Comparison of ENCODE assay signal across 8 cellular contexts in the genomic region with DNA sequence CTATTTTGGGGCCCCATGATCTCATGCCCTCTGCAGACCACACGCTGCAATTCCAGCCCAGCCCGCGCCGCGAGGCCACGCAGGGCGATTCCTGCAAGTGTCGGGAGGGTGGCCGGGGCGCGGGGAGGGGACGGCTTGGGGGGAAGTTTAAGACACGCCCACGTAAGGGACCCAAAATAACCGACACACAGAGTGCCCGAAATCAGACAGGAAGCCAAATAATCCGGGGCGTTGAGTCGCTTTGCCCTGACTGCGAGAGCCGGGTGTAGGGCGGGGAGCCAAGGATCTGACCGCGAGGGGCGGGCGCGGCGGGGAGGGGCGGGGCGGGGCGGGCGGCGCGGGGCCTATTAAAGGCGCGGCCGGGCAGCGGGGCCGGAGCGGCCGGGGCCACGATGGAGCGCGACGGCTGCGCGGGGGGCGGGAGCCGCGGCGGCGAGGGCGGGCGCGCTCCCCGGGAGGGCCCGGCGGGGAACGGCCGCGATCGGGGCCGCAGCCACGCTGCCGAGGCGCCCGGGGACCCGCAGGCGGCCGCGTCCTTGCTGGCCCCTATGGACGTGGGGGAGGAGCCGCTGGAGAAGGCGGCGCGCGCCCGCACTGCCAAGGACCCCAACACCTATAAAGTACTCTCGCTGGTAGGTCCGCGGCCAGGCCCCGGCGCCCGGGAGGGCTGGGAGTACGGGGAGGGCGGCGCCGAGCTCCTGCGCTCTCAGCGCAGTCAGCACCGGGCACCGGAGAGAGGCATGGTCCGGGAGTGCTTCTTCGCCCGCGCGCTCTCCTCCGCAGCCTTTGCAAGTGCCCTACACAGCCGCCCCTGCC. TPM values are rescaled to one million over a fixed set of nuclear protein-coding genes. Genes with fewer than 3 reads are reported as not detected.
DNase-seq lines count a peak whose midpoint lies in the region; ATAC-seq and TF ChIP-seq lines count a peak whose summit lies in the region.

ENPP1 (plus strand) TSS at position 377 of the 816 bp plus-strand sequence; CDS start at position 393, 16 bp downstream.

- DNase-seq in GM19238 (ENCODE audit: insufficient read length, low spot score) (peak; percentile 10), Peyer's patch (peak; percentile 41 to 83 (median 78)), activated T-helper 1 cell treated with Interleukin-2 at 50 U/mL for 16 hours (ENCODE audit: low read depth) (peak; percentile 22), fibroblast of lung (ENCODE audit: low read depth in 2 of 2) (peak; percentile 69 to 74), myocyte (ENCODE audit: low read depth) (peak; percentile 93)
- peak; percentile 55 for DNase-seq in stimulated activated naive CD8-positive, alpha-beta T cell treated with anti-CD3 and anti-CD28 coated beads, Interleukin-15, Interleukin-2, amounts not matched to agents 100 U/mL and 50 U/mL, for 24 hours

- H3K36me3 ChIP-seq in ACC112 (ENCODE audit: insufficient read depth, low read length) (no peaks in the 10 kb centered on the region), Peyer's patch (no peaks in the 10 kb centered on the region), fibroblast of lung (ENCODE audit: control insufficient read depth, insufficient read depth, low read length) (no peaks in the 10 kb centered on the region)

- H3K4me3 ChIP-seq in ACC112 (ENCODE audit: low read depth, low read length) (peak within 1 kb of the TSS; percentile 87), Peyer's patch (peak within 1 kb of the TSS; percentile 47 to 79 (median 53)), fibroblast of lung (replicated peaks in 1 of 4; ENCODE audit: control extremely low read depth in 1 of 4, insufficient read depth in 1 of 4, low read depth in 3 of 4, low read length in 4 of 4) (peak within 1 kb of the TSS; percentile 62 to 79 (median 63))

- H3K9me3 ChIP-seq in Peyer's patch: no peaks in the 10 kb centered on the region
- H3K9me3 ChIP-seq in fibroblast of lung (ENCODE audit: control insufficient read depth, insufficient read depth, low read depth, low read length): no peaks in the 10 kb centered on the region

- peak within 1 kb of the TSS; percentile 62 for H3K9ac ChIP-seq in fibroblast of lung (ENCODE audit: insufficient read depth, low read length)

- TF ChIP-seq CTCF in Peyer's patch (IDR thresholded peaks at IDR 0.05) (peak in 4 of 6 experiments; percentile 6 to 46 (median 39)), fibroblast of lung (conservative IDR thresholded peaks at IDR 0.05 in 1 of 2, IDR thresholded peaks at IDR 0.05 in 1 of 2; ENCODE audit: low read depth in 1 of 2, low read length in 2 of 2) (no peak)

- no peak within 1 kb of the TSS for H3K27ac ChIP-seq in ACC112 (ENCODE audit: low read depth, low read length)
- peak within 1 kb of the TSS in 3 of 4 donors; percentile 3 to 72 (median 24) for H3K27ac ChIP-seq in Peyer's patch
- H3K27ac ChIP-seq in fibroblast of lung (ENCODE audit: insufficient read depth, low read length): no peak within 1 kb of the TSS

- no peaks in the 10 kb centered on the region for H3K79me2 ChIP-seq in ACC112 (ENCODE audit: control insufficient read depth, insufficient read depth, low read length, unreplicated experiment)
- H3K79me2 ChIP-seq in fibroblast of lung (ENCODE audit: control insufficient read depth, insufficient read depth, low read length): peaks cover 5% of the 10 kb centered on the region

- ATAC-seq in HG03457 (IDR thresholded peaks at IDR 0.05; ENCODE audit: unreplicated experiment): peak; percentile 41
- peak; percentile 72 for ATAC-seq in stimulated activated naive CD8-positive, alpha-beta T cell treated with anti-CD3 and anti-CD28 coated beads, Interleukin-15, Interleukin-2, amounts not matched to agents 100 U/mL and 50 U/mL, for 24 hours

- H3K4me2 ChIP-seq in fibroblast of lung (ENCODE audit: extremely low read depth, insufficient read depth, low read length): peak within 1 kb of the TSS; percentile 88

- H3K27me3 ChIP-seq in ACC112 (ENCODE audit: insufficient read depth, low read length) (no peaks in the 10 kb centered on the region), Peyer's patch (no peaks in the 10 kb centered on the region), fibroblast of lung (ENCODE audit: control insufficient read depth, insufficient read depth, low read length) (no peaks in the 10 kb centered on the region)

- TF ChIP-seq POLR2A in Peyer's patch (IDR thresholded peaks at IDR 0.05): peak in 1 of 2 donors; percentile 33

- H3K4me1 ChIP-seq in ACC112 (ENCODE audit: control insufficient read depth, insufficient read depth, low read length, unreplicated experiment) (peaks cover 5% of the 10 kb centered on the region), Peyer's patch (peaks cover 0 to 6% (median 0%) of the 10 kb centered on the region in 4 donors), fibroblast of lung (ENCODE audit: control insufficient read depth, extremely low read depth, insufficient read depth, low read length) (no peaks in the 10 kb centered on the region)

- H2AFZ ChIP-seq in ACC112 (ENCODE audit: low read length, unreplicated experiment) (peak within 1 kb of the TSS; percentile 33), fibroblast of lung (ENCODE audit: low read length) (peak within 1 kb of the TSS; percentile 84)

- H4K20me1 ChIP-seq in fibroblast of lung (ENCODE audit: control insufficient read depth, extremely low read depth, insufficient read depth, low read length): no peaks in the 10 kb centered on the region

RNA-seq across cellular contexts. Expression of gene ENPP1, which starts in this region (rescaled TPM):
- total RNA-seq in Peyer's patch (1 to 10 TPM; 1.7 to 9.4 (median 7.1) TPM), fibroblast of lung (13.1 and 85.4 TPM in 2 replicates), myocyte (8.3 and 10.1 TPM in 2 replicates)
- 48.6 and 51.7 TPM in 2 replicates for polyA plus RNA-seq in fibroblast of lung
- 22.8 and 24.8 TPM in 2 replicates for polyA plus RNA-seq in fibroblast of lung (2012)
- 13.0 and 15.2 TPM in 2 replicates for polyA minus RNA-seq in fibroblast of lung (ENCODE audit: low replicate concordance)
- 11.0 TPM for polyA plus RNA-seq in myocyte (2012)

Comparison
In these comparisons a context has a peak if more than half of its experiments do, and no peak if none do; other contexts are left out.
1. H3K27ac ChIP-seq: peak in Peyer's patch (3 of 4); none in ACC112 (single experiment) and fibroblast of lung (single experiment).
2. DNase-seq: peak in every context shown above with its lines; median percentile 93 in myocyte; 78 in Peyer's patch; 72 in fibroblast of lung; 55 in stimulated activated naive CD8-positive, alpha-beta T cell treated with anti-CD3 and anti-CD28 coated beads, Interleukin-15, Interleukin-2, amounts not matched to agents 100 U/mL and 50 U/mL, for 24 hours; 22 in activated T-helper 1 cell treated with Interleukin-2 at 50 U/mL for 16 hours; 10 in GM19238.
3. CTCF ChIP-seq: peak in Peyer's patch (4 of 6); none in fibroblast of lung (0 of 2).
4. Peak in every context shown above with its lines, with median percentiles within 50 percentile points of each other: H3K4me3 ChIP-seq.